In genomic region chr2:23682481-23682880, GRCh38 we compare ENCODE assay signal across 16 cellular contexts.
DNase-seq lines count a peak whose midpoint lies in the region; ATAC-seq, FAIRE-seq and TF ChIP-seq lines count a peak whose summit lies in the region.
"Had no signal": no experiment of that assay in that cellular context is flagged by ENCODE, and none has a peak within 500 bp of the region (broad histone marks: within the 10 kb centered on the region; RNA-seq: fewer than 3 reads in every experiment).

No MANE protein-coding gene starts in this region.

- H3K4me2 ChIP-seq in BLaER1 (peak overlapping the region; percentile 84; the same call in 1 of the 2 replicates), DND-41 (ENCODE audit: insufficient read depth, low read length) (no peak overlapping the region), GM12878 (ENCODE audit: control insufficient read depth, insufficient read depth) (no peak overlapping the region), neural progenitor cell (no peak overlapping the region)

- CTCF ChIA-PET in GM12878 (lab: Yijun Ruan, JAX) = no interaction called here

- no peak overlapping the region for H3K4me3 Mint-ChIP-seq in neural progenitor cell
- no peak overlapping the region for H3K4me3 Mint-ChIP-seq in osteocyte (ENCODE audit: unreplicated experiment)
- H3K4me3 Mint-ChIP-seq: B cell; CD4-positive, alpha-beta T cell; H9 had no signal

- H3K27me3 Mint-ChIP-seq in neural progenitor cell (ENCODE audit: insufficient read depth, low read depth) (peaks cover 15% of the 10 kb centered on the region), osteocyte (ENCODE audit: unreplicated experiment) (no peaks in the 10 kb centered on the region)
- H3K27me3 Mint-ChIP-seq: B cell; CD4-positive, alpha-beta T cell had no signal

- WGBS in GM12878 (ENCODE audit: insufficient coverage, insufficient replicate concordance, low lambda C conversion rate, missing lambda C conversion rate) = 76% methylated on average over 8 of the region's 11 CpGs

- H3K9me3 Mint-ChIP-seq in neural progenitor cell = peaks cover 3% of the 10 kb centered on the region
- H3K9me3 Mint-ChIP-seq in osteocyte (ENCODE audit: unreplicated experiment) = no peaks in the 10 kb centered on the region

- H3K4me1 Mint-ChIP-seq in neural progenitor cell = peaks cover 25% of the 10 kb centered on the region
- no peaks in the 10 kb centered on the region for H3K4me1 Mint-ChIP-seq in osteocyte (ENCODE audit: unreplicated experiment)

- H3K36me3 Mint-ChIP-seq in neural progenitor cell = peaks cover 19% of the 10 kb centered on the region
- no peaks in the 10 kb centered on the region for H3K36me3 Mint-ChIP-seq in osteocyte (ENCODE audit: unreplicated experiment)

- H3K9me3 ChIP-seq in BLaER1 = peaks cover 10% of the 10 kb centered on the region; the same call in 1 of the 2 replicates
- H3K9me3 ChIP-seq in DND-41 (ENCODE audit: insufficient read depth, low read length, severe bottlenecking) = no peaks in the 10 kb centered on the region
- H3K9me3 ChIP-seq in GM12878 (replicated peaks; ENCODE audit: control insufficient read depth, insufficient read depth, low read length) = no peaks in the 10 kb centered on the region
- no peaks in the 10 kb centered on the region for H3K9me3 ChIP-seq in neural progenitor cell (ENCODE audit: low read depth)
- H3K9me3 ChIP-seq: Caco-2 had no signal

- peaks cover 53% of the 10 kb centered on the region for H3K4me1 ChIP-seq in BLaER1
- no peaks in the 10 kb centered on the region for H3K4me1 ChIP-seq in DND-41 (ENCODE audit: insufficient read depth, low read length)
- no peaks in the 10 kb centered on the region for H3K4me1 ChIP-seq in GM12878 (ENCODE audit: control insufficient read depth, insufficient read depth, low read length)
- peaks cover 16% of the 10 kb centered on the region for H3K4me1 ChIP-seq in neural progenitor cell
- H3K4me1 ChIP-seq: Caco-2 had no signal

- H3K27me3 ChIP-seq in BLaER1 (no peaks in the 10 kb centered on the region), DND-41 (ENCODE audit: insufficient read depth, low read length, poor library complexity) (no peaks in the 10 kb centered on the region), GM12878 (replicated peaks in 1 of 2; ENCODE audit: control insufficient read depth in 2 of 2, insufficient read depth in 2 of 2, low read length in 1 of 2) (no peaks in the 10 kb centered on the region), neural progenitor cell (no peaks in the 10 kb centered on the region)

- in situ Hi-C loops in GM12878 (cut with MboI) = no loop called here

- H3K79me2 ChIP-seq in DND-41 (ENCODE audit: insufficient read depth, low read length) (no peaks in the 10 kb centered on the region), GM12878 (ENCODE audit: control insufficient read depth, insufficient read depth, low read length) (no peaks in the 10 kb centered on the region), neural progenitor cell (ENCODE audit: low read depth) (no peaks in the 10 kb centered on the region)

- no peak overlapping the region for H2AFZ ChIP-seq in DND-41 (ENCODE audit: low read depth, low read length)
- H2AFZ ChIP-seq in GM12878 (ENCODE audit: control insufficient read depth, low read depth, low read length) = no peak overlapping the region
- no peak overlapping the region for H2AFZ ChIP-seq in neural progenitor cell (replicated peaks)

- DNase-seq in DND-41 (no peak), GM12878 (ENCODE audit: low read depth, low spot score) (no peak), neural progenitor cell (ENCODE audit: low spot score) (no peak), urothelium cell line (ENCODE audit: low spot score) (no peak), NCI-H1092 treated with DMSO at 0.1 percent for 48 hours (lab: John Stamatoyannopoulos, UW) (no peak), osteocyte (ENCODE audit: extremely low spot score, unreplicated experiment) (no peak)
- DNase-seq: Caco-2; CD4-positive, alpha-beta T cell; GDM1; GOT3; H9 had no signal

- SMC1A ChIA-PET in GM12878 (lab: Charles Lee; ENCODE audit: uncharacterized antibody, unreplicated experiment) = no interaction called here

- intact Hi-C loops in GM12878 (cut with micrococcal nuclease; ENCODE audit: unreplicated experiment) = no loop called here

- TF ChIP-seq EP300 in GM12878 (IDR thresholded peaks at IDR 0.05; ENCODE audit: borderline replicate concordance in 1 of 2, control insufficient read depth in 1 of 2, low read depth in 2 of 2, low read length in 2 of 2) = no peak

- H3K9ac ChIP-seq in BLaER1 (no peak overlapping the region), DND-41 (ENCODE audit: low read depth, low read length) (no peak overlapping the region), GM12878 (ENCODE audit: control insufficient read depth, insufficient read depth, low read length) (no peak overlapping the region), neural progenitor cell (no peak overlapping the region)

- FAIRE-seq in GM12878 (lab: Jason Lieb, UNC) = no peak
- no peak for FAIRE-seq in urothelium cell line (lab: Jason Lieb, UNC)
- FAIRE-seq: D721Med, K562 had no signal

- peak; percentile 35; the same call in 1 of the 3 replicates for ATAC-seq in DND-41 (ENCODE audit: insufficient read depth, low read depth)
- ATAC-seq in GM12878 = no peak

- POLR2A ChIA-PET in GM12878 (lab: Charles Lee) = no interaction called here

- H3K27ac ChIP-seq in BLaER1 = no peak overlapping the region
- H3K27ac ChIP-seq in DND-41 (ENCODE audit: low read length) = no peak overlapping the region
- H3K27ac ChIP-seq in GM12878 (ENCODE audit: control insufficient read depth, insufficient read depth) = no peak overlapping the region
- no peak overlapping the region for H3K27ac ChIP-seq in neural progenitor cell
- H3K27ac ChIP-seq: C4-2B had no signal

- no peaks in the 10 kb centered on the region for H3K36me3 ChIP-seq in BLaER1
- H3K36me3 ChIP-seq in DND-41 (ENCODE audit: insufficient read depth, low read length) = no peaks in the 10 kb centered on the region
- H3K36me3 ChIP-seq in GM12878 (ENCODE audit: control insufficient read depth in 2 of 2, insufficient read depth in 2 of 2, low read length in 1 of 2) = peaks cover 0 to 4% of the 10 kb centered on the region in 2 experiments; a peak in 3 of 4 replicates
- H3K36me3 ChIP-seq in neural progenitor cell = no peaks in the 10 kb centered on the region

- no peak overlapping the region for H3K4me3 ChIP-seq in BLaER1
- H3K4me3 ChIP-seq in DND-41 (ENCODE audit: low read depth in 1 of 2, low read length in 2 of 2) = no peak overlapping the region
- H3K4me3 ChIP-seq in GM12878 = no peak overlapping the region
- no peak overlapping the region for H3K4me3 ChIP-seq in neural progenitor cell
- H3K4me3 ChIP-seq: K562 had no signal

- TF ChIP-seq CTCF in DND-41 (IDR thresholded peaks at IDR 0.05; ENCODE audit: borderline replicate concordance, extremely low read depth, low read length, poor library complexity, severe bottlenecking) (no peak), GM12878 (IDR thresholded peaks at IDR 0.05 in 2 of 3, conservative IDR thresholded peaks at IDR 0.05 in 1 of 3; ENCODE audit: control insufficient read depth in 2 of 3, extremely low read depth in 1 of 3, insufficient read depth in 1 of 3, low read depth in 3 of 3, low read length in 3 of 3) (no peak), neural progenitor cell (IDR thresholded peaks at IDR 0.05) (no peak), osteocyte (IDR thresholded peaks at IDR 0.05) (no peak)

- H3K27ac Mint-ChIP-seq in neural progenitor cell (peak overlapping the region; percentile 37), osteocyte (ENCODE audit: unreplicated experiment) (no peak overlapping the region)
- H3K27ac Mint-ChIP-seq: B cell; CD4-positive, alpha-beta T cell had no signal

- TF ChIP-seq RAD21 in GM12878 (IDR thresholded peaks at IDR 0.05; ENCODE audit: insufficient read depth, low read depth, low read length) = no peak

- TF ChIP-seq POLR2A in GM12878 (IDR thresholded peaks at IDR 0.05; ENCODE audit: low read depth, low read length) = peak; percentile 18; the same call in 1 of the 2 replicates

- RAD21 ChIA-PET in GM12878 (lab: Charles Lee; ENCODE audit: unreplicated experiment) = no interaction called here

- peaks cover 12% of the 10 kb centered on the region; the same call in 1 of the 2 replicates for H4K20me1 ChIP-seq in BLaER1
- no peaks in the 10 kb centered on the region; the same call in 1 of the 2 replicates for H4K20me1 ChIP-seq in DND-41 (ENCODE audit: insufficient read depth, low read length)
- no peaks in the 10 kb centered on the region for H4K20me1 ChIP-seq in GM12878 (ENCODE audit: control insufficient read depth, insufficient read depth)
- H4K20me1 ChIP-seq in neural progenitor cell (ENCODE audit: low read depth) = no peaks in the 10 kb centered on the region

- no TSS peak for BruUV-seq in GM12878 (replicated peaks; lab: Mats Ljungman, UMichigan)

- H3F3A ChIP-seq in neural progenitor cell (ENCODE audit: low read depth) = no peaks in the 10 kb centered on the region

TF ChIP-seq in GM12878, 131 proteins besides CTCF, POLR2A, EP300 and RAD21:
- TF ChIP-seq SMAD5 (IDR thresholded peaks at IDR 0.05; ENCODE audit: low read depth) (no peak), ZNF622 (IDR thresholded peaks at IDR 0.05) (no peak), POLR2AphosphoS5 (IDR thresholded peaks at IDR 0.05; ENCODE audit: low read length) (no peak)
